Comparison of ENCODE assay signal across 21 cellular contexts in genomic region chr4:123159479-123159878, GRCh38.
"Had no signal": no experiment of that assay in that cellular context is flagged by ENCODE, and none has a peak within 500 bp of the region (broad histone marks: within the 10 kb centered on the region; RNA-seq: fewer than 3 reads in every experiment).

No MANE protein-coding gene starts in this region.

- H3K27ac ChIP-seq: gastrocnemius medialis, left ventricle myocardium inferior, spleen, tibial nerve had no signal

- H3K4me1 Mint-ChIP-seq: activated T-helper 17 cell treated with anti-CD3 and anti-CD28 coated beads, Interleukin-2, amount 50 U/mL, for 72 hours; naive thymus-derived CD8-positive, alpha-beta T cell had no signal

- H3K27me3 Mint-ChIP-seq: activated CD4-positive, alpha-beta memory T cell treated with anti-CD3 and anti-CD28 coated beads for 36 hours; activated T-helper 17 cell treated with anti-CD3 and anti-CD28 coated beads, Interleukin-2, amount 50 U/mL, for 72 hours; central memory CD8-positive, alpha-beta T cell; naive thymus-derived CD8-positive, alpha-beta T cell had no signal

- H3K9me3 ChIP-seq: gastrocnemius medialis, spleen, tibial nerve had no signal

- H3K27ac Mint-ChIP-seq: activated CD4-positive, alpha-beta memory T cell treated with anti-CD3 and anti-CD28 coated beads for 36 hours; activated T-helper 17 cell treated with anti-CD3 and anti-CD28 coated beads, Interleukin-2, amount 50 U/mL, for 72 hours; naive thymus-derived CD8-positive, alpha-beta T cell had no signal

- DNase-seq: activated CD4-positive, alpha-beta memory T cell treated with anti-CD3 and anti-CD28 coated beads for 36 hours; activated CD4-positive, alpha-beta T cell treated with anti-CD3 and anti-CD28 coated beads for 48 hours; activated CD8-positive, alpha-beta memory T cell treated with anti-CD3 and anti-CD28 coated beads, Interleukin-2, amount 50 U/mL, for 48 hours; activated gamma-delta T cell treated with Interleukin-2 at 50 U/mL for 16 hours; activated naive CD4-positive, alpha-beta T cell treated with anti-CD3 and anti-CD28 coated beads, Interleukin-2, amount 50 U/mL, for 16 hours; activated T-cell treated with anti-CD3 and anti-CD28 coated beads, Interleukin-2, amount 50 U/mL, for 4 hours; amygdala; dermis blood vessel endothelial cell; effector CD4-positive, alpha-beta T cell; gastrocnemius medialis; glutamatergic neuron; left ventricle myocardium inferior; naive thymus-derived CD8-positive, alpha-beta T cell; posterior cingulate gyrus; right cardiac atrium; spleen; stimulated activated naive CD4-positive, alpha-beta T cell treated with Interleukin-2 at 50 U/mL for 16 hours had no signal

- H3K36me3 Mint-ChIP-seq: activated CD4-positive, alpha-beta memory T cell treated with anti-CD3 and anti-CD28 coated beads for 36 hours had no signal

- H3K9me3 Mint-ChIP-seq: activated CD4-positive, alpha-beta memory T cell treated with anti-CD3 and anti-CD28 coated beads for 36 hours; activated T-cell treated with anti-CD3 and anti-CD28 coated beads, Interleukin-2, amount 50 U/mL, for 4 hours; activated T-helper 17 cell treated with anti-CD3 and anti-CD28 coated beads, Interleukin-2, amount 50 U/mL, for 72 hours; central memory CD8-positive, alpha-beta T cell had no signal

- H3K36me3 ChIP-seq: gastrocnemius medialis, left ventricle myocardium inferior, spleen, tibial nerve had no signal

- ATAC-seq: activated T-cell treated with anti-CD3 and anti-CD28 coated beads, Interleukin-2, amount 50 U/mL, for 4 hours; activated T-helper 17 cell treated with anti-CD3 and anti-CD28 coated beads, Interleukin-2, amount 50 U/mL, for 72 hours; gastrocnemius medialis; naive thymus-derived CD8-positive, alpha-beta T cell; right cardiac atrium had no signal

- H3K27me3 ChIP-seq: gastrocnemius medialis, spleen, tibial nerve had no signal

- H3K4me3 Mint-ChIP-seq: activated CD4-positive, alpha-beta memory T cell treated with anti-CD3 and anti-CD28 coated beads for 36 hours; activated T-cell treated with anti-CD3 and anti-CD28 coated beads, Interleukin-2, amount 50 U/mL, for 4 hours; activated T-helper 17 cell treated with anti-CD3 and anti-CD28 coated beads, Interleukin-2, amount 50 U/mL, for 72 hours; central memory CD8-positive, alpha-beta T cell; naive thymus-derived CD8-positive, alpha-beta T cell had no signal

- H3K4me1 ChIP-seq: gastrocnemius medialis, left ventricle myocardium inferior, spleen, tibial nerve had no signal

- H3K4me3 ChIP-seq: gastrocnemius medialis, left ventricle myocardium inferior, lung, spleen, tibial nerve had no signal
